Comparison of ENCODE assay signal across 13 cellular contexts in the genomic region with DNA sequence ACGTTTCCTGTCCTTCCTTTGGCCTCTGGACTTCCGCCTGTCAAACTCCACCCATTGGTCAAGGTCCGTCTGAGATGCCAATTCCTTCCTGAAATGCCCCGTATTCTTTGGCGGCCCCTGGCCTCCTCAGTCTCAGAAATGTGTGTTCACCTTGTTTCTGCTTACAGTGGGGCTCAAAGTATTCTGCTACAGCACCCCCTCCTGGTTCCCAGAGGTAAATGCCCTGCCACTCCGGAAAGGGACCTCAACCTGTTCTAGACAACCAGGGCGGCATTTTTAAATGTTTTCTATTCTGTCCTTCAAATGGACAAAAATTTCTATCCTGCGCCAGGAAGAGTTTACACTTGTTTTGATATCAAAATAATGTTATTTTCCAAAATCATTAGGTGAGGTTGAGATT. TPM values are rescaled to one million over a fixed set of nuclear protein-coding genes. Genes with fewer than 3 reads are reported as not detected.
DNase-seq lines count a peak whose midpoint lies in the region; ATAC-seq and TF ChIP-seq lines count a peak whose summit lies in the region.
"Had no signal": no experiment of that assay in that cellular context is flagged by ENCODE, and none has a peak within 500 bp of the region (broad histone marks: within the 10 kb centered on the region; RNA-seq: fewer than 3 reads in every experiment).

No MANE protein-coding gene starts in this region.

- H3K36me3 Mint-ChIP-seq in glutamatergic neuron (ENCODE audit: unreplicated experiment) = no peaks in the 10 kb centered on the region
- H3K36me3 Mint-ChIP-seq in activated T-helper 2 cell treated with anti-CD3 and anti-CD28 coated beads, Interferon-gamma antibody, Interleukin-2, Interleukin-4, amounts not matched to agents 10 μg/mL and 5 μg/mL and 100 μg/mL, durations not matched to agents 14 hours and 24 hours and 36 hours (ENCODE audit: low read depth) = no peaks in the 10 kb centered on the region
- H3K36me3 Mint-ChIP-seq: activated naive CD8-positive, alpha-beta T cell treated with anti-CD3 and anti-CD28 coated beads, Interleukin-2, amount 10 ng/mL, durations not matched to agents 7 days and 5 days; stimulated activated effector memory CD8-positive, alpha-beta T cell treated with anti-CD3 and anti-CD28 coated beads, Interleukin-12 subunit alpha, Interleukin-12 subunit beta, amount 100 ng/mL, for 72 hours had no signal

- H3K4me3 Mint-ChIP-seq in glutamatergic neuron (ENCODE audit: unreplicated experiment) = no peak overlapping the region
- no peak overlapping the region for H3K4me3 Mint-ChIP-seq in activated T-helper 2 cell treated with anti-CD3 and anti-CD28 coated beads, Interferon-gamma antibody, Interleukin-2, Interleukin-4, amounts not matched to agents 10 μg/mL and 5 μg/mL and 100 μg/mL, durations not matched to agents 14 hours and 24 hours and 36 hours (ENCODE audit: low read depth)
- H3K4me3 Mint-ChIP-seq: activated CD8-positive, alpha-beta T cell treated with anti-CD3 and anti-CD28 coated beads for 36 hours; activated naive CD8-positive, alpha-beta T cell treated with anti-CD3 and anti-CD28 coated beads, Interleukin-2, amount 10 ng/mL, durations not matched to agents 7 days and 5 days; IgD-negative memory B cell; stimulated activated effector memory CD8-positive, alpha-beta T cell treated with anti-CD3 and anti-CD28 coated beads, Interleukin-12 subunit alpha, Interleukin-12 subunit beta, amount 100 ng/mL, for 72 hours had no signal

- no peak overlapping the region for H3K4me3 ChIP-seq in GM12865 (ENCODE audit: low read depth, low read length)

- intact Hi-C loops in activated T-helper 2 cell treated with anti-CD3 and anti-CD28 coated beads, Interferon-gamma antibody, Interleukin-2, Interleukin-4, amounts not matched to agents 10 μg/mL and 5 μg/mL and 100 μg/mL, durations not matched to agents 14 hours and 24 hours and 36 hours (cut with micrococcal nuclease) = no loop called here

- TF ChIP-seq CTCF in C4-2B (conservative IDR thresholded peaks at IDR 0.05) (peak; percentile 76), GM12865 (IDR thresholded peaks at IDR 0.05; ENCODE audit: insufficient read depth, low read depth, low read length, missing control alignments) (peak; percentile 53), glutamatergic neuron (IDR thresholded peaks at IDR 0.05; ENCODE audit: partially characterized antibody, unreplicated experiment) (peak; percentile 60)

- peaks cover 7% of the 10 kb centered on the region for H3K9me3 Mint-ChIP-seq in glutamatergic neuron (ENCODE audit: unreplicated experiment)
- H3K9me3 Mint-ChIP-seq in activated T-helper 2 cell treated with anti-CD3 and anti-CD28 coated beads, Interferon-gamma antibody, Interleukin-2, Interleukin-4, amounts not matched to agents 10 μg/mL and 5 μg/mL and 100 μg/mL, durations not matched to agents 14 hours and 24 hours and 36 hours = no peaks in the 10 kb centered on the region
- H3K9me3 Mint-ChIP-seq: activated CD8-positive, alpha-beta T cell treated with anti-CD3 and anti-CD28 coated beads for 36 hours; activated naive CD8-positive, alpha-beta T cell treated with anti-CD3 and anti-CD28 coated beads, Interleukin-2, amount 10 ng/mL, durations not matched to agents 7 days and 5 days; IgD-negative memory B cell had no signal

- peaks cover 20% of the 10 kb centered on the region for H3K27me3 Mint-ChIP-seq in glutamatergic neuron (ENCODE audit: unreplicated experiment)
- peaks cover 13% of the 10 kb centered on the region for H3K27me3 Mint-ChIP-seq in activated T-helper 2 cell treated with anti-CD3 and anti-CD28 coated beads, Interferon-gamma antibody, Interleukin-2, Interleukin-4, amounts not matched to agents 10 μg/mL and 5 μg/mL and 100 μg/mL, durations not matched to agents 14 hours and 24 hours and 36 hours (ENCODE audit: low read depth)

- no peaks in the 10 kb centered on the region for H3K4me1 Mint-ChIP-seq in glutamatergic neuron (ENCODE audit: low read depth, unreplicated experiment)
- no peaks in the 10 kb centered on the region for H3K4me1 Mint-ChIP-seq in activated T-helper 2 cell treated with anti-CD3 and anti-CD28 coated beads, Interferon-gamma antibody, Interleukin-2, Interleukin-4, amounts not matched to agents 10 μg/mL and 5 μg/mL and 100 μg/mL, durations not matched to agents 14 hours and 24 hours and 36 hours (ENCODE audit: low read depth)
- H3K4me1 Mint-ChIP-seq: activated naive CD8-positive, alpha-beta T cell treated with anti-CD3 and anti-CD28 coated beads, Interleukin-2, amount 10 ng/mL, durations not matched to agents 7 days and 5 days; IgD-negative memory B cell; stimulated activated effector memory CD8-positive, alpha-beta T cell treated with anti-CD3 and anti-CD28 coated beads, Interleukin-12 subunit alpha, Interleukin-12 subunit beta, amount 100 ng/mL, for 72 hours had no signal

- no peak overlapping the region for H3K27ac Mint-ChIP-seq in glutamatergic neuron (ENCODE audit: unreplicated experiment)
- no peak overlapping the region for H3K27ac Mint-ChIP-seq in activated T-helper 2 cell treated with anti-CD3 and anti-CD28 coated beads, Interferon-gamma antibody, Interleukin-2, Interleukin-4, amounts not matched to agents 10 μg/mL and 5 μg/mL and 100 μg/mL, durations not matched to agents 14 hours and 24 hours and 36 hours
- H3K27ac Mint-ChIP-seq: activated CD8-positive, alpha-beta T cell treated with anti-CD3 and anti-CD28 coated beads for 36 hours; activated naive CD8-positive, alpha-beta T cell treated with anti-CD3 and anti-CD28 coated beads, Interleukin-2, amount 10 ng/mL, durations not matched to agents 7 days and 5 days; IgD-negative memory B cell; stimulated activated effector memory CD8-positive, alpha-beta T cell treated with anti-CD3 and anti-CD28 coated beads, Interleukin-12 subunit alpha, Interleukin-12 subunit beta, amount 100 ng/mL, for 72 hours had no signal

- no peak overlapping the region for H3K27ac ChIP-seq in C4-2B

- ATAC-seq in HG02678 (IDR thresholded peaks at IDR 0.05; ENCODE audit: unreplicated experiment) (no peak), GM18520 (IDR thresholded peaks at IDR 0.05; ENCODE audit: unreplicated experiment) (no peak), HG02610 (IDR thresholded peaks at IDR 0.05; ENCODE audit: unreplicated experiment) (no peak)
- ATAC-seq: activated CD8-positive, alpha-beta T cell treated with anti-CD3 and anti-CD28 coated beads for 36 hours; stimulated activated effector memory CD8-positive, alpha-beta T cell treated with anti-CD3 and anti-CD28 coated beads, Interleukin-12 subunit alpha, Interleukin-12 subunit beta, amount 100 ng/mL, for 72 hours had no signal

- DNase-seq in GM12865 (ENCODE audit: low read depth) (peak; percentile 23), NCI-H1930 (lab: John Stamatoyannopoulos, UW) (peak; percentile 8 to 41), glutamatergic neuron (no peak)
- no peak for DNase-seq in activated T-helper 2 cell treated with anti-CD3 and anti-CD28 coated beads, Interferon-gamma antibody, Interleukin-2, Interleukin-4, amounts not matched to agents 10 μg/mL and 5 μg/mL and 100 μg/mL, durations not matched to agents 14 hours and 24 hours and 36 hours (ENCODE audit: low spot score)
- DNase-seq: activated CD8-positive, alpha-beta T cell treated with anti-CD3 and anti-CD28 coated beads for 36 hours; activated naive CD8-positive, alpha-beta T cell treated with anti-CD3 and anti-CD28 coated beads, Interleukin-2, amount 10 ng/mL, durations not matched to agents 7 days and 5 days had no signal

RNA-seq across cellular contexts. Expression of gene PAX1, which starts 12.1 kb away (rescaled TPM):
- total RNA-seq in glutamatergic neuron (ENCODE audit: unreplicated experiment) = not detected
- not detected in 2 replicates for total RNA-seq in activated T-helper 2 cell treated with anti-CD3 and anti-CD28 coated beads, Interferon-gamma antibody, Interleukin-2, Interleukin-4, amounts not matched to agents 10 μg/mL and 5 μg/mL and 100 μg/mL, durations not matched to agents 14 hours and 24 hours and 36 hours
- total RNA-seq: activated CD8-positive, alpha-beta T cell treated with anti-CD3 and anti-CD28 coated beads for 36 hours; activated naive CD8-positive, alpha-beta T cell treated with anti-CD3 and anti-CD28 coated beads, Interleukin-2, amount 10 ng/mL, durations not matched to agents 7 days and 5 days; RPMI7951 had no signal

Comparison
In these comparisons a context has a peak if more than half of its experiments do, and no peak if none do; other contexts are left out.
1. DNase-seq: peak in GM12865 (single experiment) and NCI-H1930 (2 of 2); none in glutamatergic neuron (single experiment) and activated T-helper 2 cell treated with anti-CD3 and anti-CD28 coated beads, Interferon-gamma antibody, Interleukin-2, Interleukin-4, amounts not matched to agents 10 μg/mL and 5 μg/mL and 100 μg/mL, durations not matched to agents 14 hours and 24 hours and 36 hours (single experiment).
2. Peak in every context shown above with its lines, with median percentiles within 50 percentile points of each other: CTCF ChIP-seq.